Comparison of ENCODE assay signal across 18 cellular contexts in the genomic region with DNA sequence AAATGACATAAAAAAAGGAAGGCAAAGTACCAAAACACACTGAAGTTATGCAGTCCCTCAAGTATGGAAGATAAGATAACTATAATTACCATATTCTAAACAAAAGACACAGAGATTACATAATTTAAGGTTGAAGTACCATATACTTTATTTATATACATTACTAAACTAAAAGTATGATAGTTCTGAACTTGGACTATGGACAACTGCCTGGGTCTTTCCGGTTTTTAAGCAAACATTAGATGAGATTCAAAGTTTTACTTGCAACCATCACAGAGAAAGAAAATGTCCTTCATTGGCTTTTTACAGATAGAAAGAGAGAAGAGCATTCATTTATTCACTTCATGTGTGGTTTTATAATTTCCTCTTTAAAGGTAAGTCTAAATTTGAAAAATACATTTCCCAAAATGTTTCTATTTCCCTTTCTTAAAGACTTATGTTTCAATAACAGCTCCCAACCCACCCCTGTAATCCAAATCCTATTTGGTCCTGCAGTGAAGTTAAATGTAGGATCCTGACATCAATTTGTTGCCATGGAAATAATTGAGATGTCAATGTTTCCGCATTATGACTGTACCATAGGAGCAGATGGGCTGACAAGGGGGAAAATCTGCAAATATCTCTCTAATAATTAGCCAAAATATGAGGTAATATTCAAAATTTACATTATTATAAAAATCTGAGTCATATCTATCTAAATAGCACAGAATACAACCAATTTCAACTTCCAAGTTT.
DNase-seq lines count a peak whose midpoint lies in the region; ATAC-seq and TF ChIP-seq lines count a peak whose summit lies in the region.
"Had no signal": no experiment of that assay in that cellular context is flagged by ENCODE, and none has a peak within 500 bp of the region (broad histone marks: within the 10 kb centered on the region; RNA-seq: fewer than 3 reads in every experiment).

No MANE protein-coding gene starts in this region.

- H3K79me2 ChIP-seq in mammary epithelial cell (ENCODE audit: insufficient read depth, low read length): peaks cover 91% of the 10 kb centered on the region

- no peak overlapping the region for H3K9ac ChIP-seq in mammary epithelial cell (ENCODE audit: insufficient read depth, low read length)

- CTCF ChIA-PET in A673 (lab: Charles Lee) (no interaction called here), Calu3 (lab: Charles Lee) (no interaction called here), mammary epithelial cell (lab: Charles Lee; ENCODE audit: low non-redundant PET) (no interaction called here)

- 100% methylated on average over 2 of the region's 2 CpGs for WGBS in mammary epithelial cell (ENCODE audit: low coverage, missing lambda C conversion rate)

- no peaks in the 10 kb centered on the region for H3K36me3 ChIP-seq in A673 (ENCODE audit: insufficient read depth, low read length, poor library complexity, severe bottlenecking)
- H3K36me3 ChIP-seq in mammary epithelial cell (ENCODE audit: insufficient read depth, low read length): no peaks in the 10 kb centered on the region
- H3K36me3 ChIP-seq: Peyer's patch had no signal

- H4K20me1 ChIP-seq in mammary epithelial cell (ENCODE audit: insufficient read depth, low read length): no peaks in the 10 kb centered on the region

- H3K9me3 ChIP-seq in A673 (ENCODE audit: low read depth, low read length, poor library complexity, severe bottlenecking) (no peaks in the 10 kb centered on the region), mammary epithelial cell (replicated peaks; ENCODE audit: insufficient read depth, low read length) (no peaks in the 10 kb centered on the region)
- H3K9me3 ChIP-seq: Peyer's patch had no signal

- H3K9me3 Mint-ChIP-seq in Calu3 (ENCODE audit: low read depth, unreplicated experiment): no peaks in the 10 kb centered on the region

- no peak overlapping the region for H3K4me3 ChIP-seq in A673 (ENCODE audit: low read depth, low read length, poor library complexity, severe bottlenecking)
- H3K4me3 ChIP-seq in mammary epithelial cell (replicated peaks in 1 of 3; ENCODE audit: insufficient read depth in 1 of 3, low read depth in 2 of 3, low read length in 3 of 3): no peak overlapping the region
- H3K4me3 ChIP-seq: Peyer's patch had no signal

- dilution Hi-C loops in mammary epithelial cell (cut with HindIII; ENCODE audit: low sequenced_read_pairs): no loop called here

- intact Hi-C loops in A673 (cut with micrococcal nuclease; ENCODE audit: unreplicated experiment): no loop called here
- intact Hi-C loops in Calu3 (cut with micrococcal nuclease; ENCODE audit: unreplicated experiment): no loop called here
- intact Hi-C loops in mammary epithelial cell (cut with micrococcal nuclease): no loop called here

- H3K27me3 ChIP-seq in foreskin keratinocyte (no peaks in the 10 kb centered on the region), A673 (replicated peaks; ENCODE audit: insufficient read depth, low read depth, low read length, poor library complexity) (no peaks in the 10 kb centered on the region), mammary epithelial cell (ENCODE audit: insufficient read depth, low read length) (no peaks in the 10 kb centered on the region)
- H3K27me3 ChIP-seq: Peyer's patch had no signal

- H3K36me3 Mint-ChIP-seq in Calu3 (ENCODE audit: insufficient read depth, unreplicated experiment): peaks cover 15% of the 10 kb centered on the region
- H3K36me3 Mint-ChIP-seq: CD14-positive monocyte had no signal

- no peak overlapping the region for H3K4me2 ChIP-seq in mammary epithelial cell (ENCODE audit: insufficient read depth, low read depth, low read length)

- in situ Hi-C loops in mammary epithelial cell (cut with MboI; ENCODE audit: low sequenced_read_pairs in 2 of 2): no loop called here

- peaks cover 53% of the 10 kb centered on the region for H3K4me1 Mint-ChIP-seq in Calu3 (ENCODE audit: low read depth, unreplicated experiment)
- H3K4me1 Mint-ChIP-seq: B cell, CD14-positive monocyte had no signal

- ATAC-seq in foreskin keratinocyte: no peak
- ATAC-seq: SK-N-SH treated with all-trans-retinoic acid at 6 μM for 48 hours had no signal

- DNase-seq in NCI-H82 (lab: John Stamatoyannopoulos, UW): peak; percentile 5
- DNase-seq in NCI-H82 treated with DMSO at 0.1 percent for 48 hours (lab: John Stamatoyannopoulos, UW; ENCODE audit: unreplicated experiment): no peak
- peak; percentile 26 for DNase-seq in NCI-H2227 (lab: John Stamatoyannopoulos, UW; ENCODE audit: unreplicated experiment)
- no peak for DNase-seq in foreskin keratinocyte
- no peak for DNase-seq in A673 (ENCODE audit: low spot score)
- no peak for DNase-seq in Calu3
- DNase-seq in mammary epithelial cell: no peak
- no peak for DNase-seq in DMS114 treated with DMSO at 0.1 percent for 48 hours (lab: John Stamatoyannopoulos, UW; ENCODE audit: unreplicated experiment)
- DNase-seq: EL, GF-D8, Kasumi-1, NCI-H1436 treated with DMSO at 0.1 percent for 48 hours, NCI-H2171, NCI-H526 treated with DMSO at 0.1 percent for 48 hours, Peyer's patch had no signal

- H3K27me3 Mint-ChIP-seq in Calu3 (ENCODE audit: unreplicated experiment): no peaks in the 10 kb centered on the region
- H3K27me3 Mint-ChIP-seq: B cell had no signal

- no peak overlapping the region for H2AFZ ChIP-seq in mammary epithelial cell (ENCODE audit: low read depth, low read length)

- POLR2A ChIA-PET in A673 (lab: Charles Lee; ENCODE audit: low non-redundant PET): no interaction called here

- H3K27ac ChIP-seq in foreskin keratinocyte (peak overlapping the region; percentile 33), A673 (ENCODE audit: low read depth, low read length, poor library complexity, severe bottlenecking) (no peak overlapping the region), mammary epithelial cell (ENCODE audit: insufficient read depth, low read depth, low read length) (no peak overlapping the region)
- H3K27ac ChIP-seq: Peyer's patch had no signal

- no peak overlapping the region for H3K27ac Mint-ChIP-seq in Calu3 (ENCODE audit: unreplicated experiment)
- H3K27ac Mint-ChIP-seq: B cell, CD14-positive monocyte had no signal

- H3K4me1 ChIP-seq in foreskin keratinocyte: peaks cover 7% of the 10 kb centered on the region
- H3K4me1 ChIP-seq in A673 (ENCODE audit: insufficient read depth, low read length, poor library complexity, severe bottlenecking): peaks cover 25% of the 10 kb centered on the region
- H3K4me1 ChIP-seq in mammary epithelial cell (ENCODE audit: insufficient read depth, low read length): no peaks in the 10 kb centered on the region

- H3K4me3 Mint-ChIP-seq in Calu3 (ENCODE audit: low read depth, unreplicated experiment): no peak overlapping the region
- H3K4me3 Mint-ChIP-seq: B cell, CD14-positive monocyte had no signal

- TF ChIP-seq CTCF in foreskin keratinocyte (conservative IDR thresholded peaks at IDR 0.05): no peak
- TF ChIP-seq CTCF in A673 (conservative IDR thresholded peaks at IDR 0.05; ENCODE audit: low read depth, low read length): no peak
- no peak for TF ChIP-seq CTCF in Calu3 (IDR thresholded peaks at IDR 0.05; ENCODE audit: unreplicated experiment)
- TF ChIP-seq CTCF in mammary epithelial cell (conservative IDR thresholded peaks at IDR 0.05 in 1 of 2, IDR thresholded peaks at IDR 0.05 in 1 of 2; ENCODE audit: extremely low read depth in 1 of 2, insufficient read depth in 1 of 2, low read depth in 1 of 2, low read length in 2 of 2): no peak

- BruUV-seq in A673 (replicated peaks; lab: Mats Ljungman, UMichigan): no TSS peak
- BruUV-seq in Calu3 (replicated peaks; lab: Mats Ljungman, UMichigan): no TSS peak
- BruUV-seq in mammary epithelial cell (replicated peaks; lab: Mats Ljungman, UMichigan): no TSS peak

Comparison
In these comparisons a context has a peak if more than half of its experiments do, and no peak if none do; other contexts are left out.
1. DNase-seq: peak in NCI-H82 (single experiment) and NCI-H2227 (single experiment); none in NCI-H82 treated with DMSO at 0.1 percent for 48 hours (single experiment), foreskin keratinocyte (0 of 2), A673 (single experiment), Calu3 (single experiment), mammary epithelial cell (single experiment) and DMS114 treated with DMSO at 0.1 percent for 48 hours (single experiment).